ENCODE assay signal across 36 cellular contexts in the genomic region with DNA sequence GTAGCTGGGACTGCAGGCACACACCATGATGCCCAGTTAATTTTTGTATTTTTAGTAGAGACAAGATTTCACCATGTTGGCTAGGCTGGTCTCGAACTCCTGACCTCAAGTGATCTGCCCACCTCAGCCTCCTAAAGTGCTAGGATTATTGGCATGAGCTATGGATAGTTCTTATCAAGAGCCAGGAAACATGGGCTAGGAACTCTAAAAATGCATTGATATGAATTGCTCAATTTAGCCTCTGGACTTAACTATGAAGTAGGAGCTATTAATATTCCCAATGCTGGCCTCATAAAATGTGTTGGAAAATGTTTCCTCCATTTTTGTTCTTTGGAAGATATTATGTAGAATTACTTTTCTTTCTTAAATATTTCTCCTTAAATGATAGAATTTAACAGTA.
"Had no signal": no experiment of that assay in that cellular context is flagged by ENCODE, and none has a peak within 500 bp of the region (broad histone marks: within the 10 kb centered on the region; RNA-seq: fewer than 3 reads in every experiment).

No MANE protein-coding gene starts in this region.

- H3K27me3 Mint-ChIP-seq: activated CD4-positive, alpha-beta memory T cell treated with anti-CD3 and anti-CD28 coated beads, Interleukin-2, amount 10 ng/mL, durations not matched to agents 7 days and 5 days; activated CD4-positive, alpha-beta T cell treated with anti-CD3 and anti-CD28 coated beads for 36 hours; activated CD8-positive, alpha-beta memory T cell treated with anti-CD3 and anti-CD28 coated beads, Interleukin-2, amount 10 ng/mL, durations not matched to agents 7 days and 5 days; activated naive CD4-positive, alpha-beta T cell treated with anti-CD3 and anti-CD28 coated beads, Interleukin-2, amount 10 ng/mL, durations not matched to agents 7 days and 5 days; activated naive CD4-positive, alpha-beta T cell treated with anti-CD3 and anti-CD28 coated beads, Interleukin-2, amount 50 U/mL, for 24 hours; activated naive CD8-positive, alpha-beta T cell treated with anti-CD3 and anti-CD28 coated beads, Interleukin-2, amount 10 ng/mL, durations not matched to agents 7 days and 5 days; activated T-cell treated with anti-CD3 and anti-CD28 coated beads, Interleukin-2, amount 50 U/mL, for 24 hours; central memory CD8-positive, alpha-beta T cell had no signal

- H3K4me1 Mint-ChIP-seq: activated CD4-positive, alpha-beta memory T cell treated with anti-CD3 and anti-CD28 coated beads, Interleukin-2, amount 10 ng/mL, durations not matched to agents 7 days and 5 days; activated CD4-positive, alpha-beta T cell treated with anti-CD3 and anti-CD28 coated beads for 36 hours; activated CD8-positive, alpha-beta memory T cell treated with anti-CD3 and anti-CD28 coated beads, Interleukin-2, amount 10 ng/mL, durations not matched to agents 7 days and 5 days; activated naive CD4-positive, alpha-beta T cell treated with anti-CD3 and anti-CD28 coated beads, Interleukin-2, amount 10 ng/mL, durations not matched to agents 7 days and 5 days; activated naive CD4-positive, alpha-beta T cell treated with anti-CD3 and anti-CD28 coated beads, Interleukin-2, amount 50 U/mL, for 24 hours; activated naive CD8-positive, alpha-beta T cell treated with anti-CD3 and anti-CD28 coated beads, Interleukin-2, amount 10 ng/mL, durations not matched to agents 7 days and 5 days; activated naive CD8-positive, alpha-beta T cell treated with anti-CD3 and anti-CD28 coated beads, Interleukin-2, amount 50 U/mL, for 24 hours; central memory CD8-positive, alpha-beta T cell had no signal

- ATAC-seq: activated CD4-positive, alpha-beta T cell treated with anti-CD3 and anti-CD28 coated beads for 36 hours; activated CD4-positive, CD25-positive, alpha-beta regulatory T cell treated with anti-CD3 and anti-CD28 coated beads, Interleukin-2, amount 50 U/mL, for 24 hours; activated CD8-positive, alpha-beta memory T cell treated with anti-CD3 and anti-CD28 coated beads, Interleukin-2, amount 10 ng/mL, durations not matched to agents 7 days and 5 days; activated CD8-positive, alpha-beta T cell treated with anti-CD3 and anti-CD28 coated beads, Interleukin-2, amount 10 ng/mL, durations not matched to agents 7 days and 5 days; activated naive CD8-positive, alpha-beta T cell treated with anti-CD3 and anti-CD28 coated beads, Interleukin-2, amount 50 U/mL, for 24 hours had no signal

- H3K4me3 Mint-ChIP-seq: activated CD4-positive, alpha-beta memory T cell treated with anti-CD3 and anti-CD28 coated beads, Interleukin-2, amount 10 ng/mL, durations not matched to agents 7 days and 5 days; activated CD4-positive, alpha-beta T cell treated with anti-CD3 and anti-CD28 coated beads for 36 hours; activated CD8-positive, alpha-beta memory T cell treated with anti-CD3 and anti-CD28 coated beads, Interleukin-2, amount 10 ng/mL, durations not matched to agents 7 days and 5 days; activated CD8-positive, alpha-beta T cell treated with anti-CD3 and anti-CD28 coated beads, Interleukin-2, amount 10 ng/mL, durations not matched to agents 7 days and 5 days; activated naive CD4-positive, alpha-beta T cell treated with anti-CD3 and anti-CD28 coated beads, Interleukin-2, amount 10 ng/mL, durations not matched to agents 7 days and 5 days; activated naive CD4-positive, alpha-beta T cell treated with anti-CD3 and anti-CD28 coated beads, Interleukin-2, amount 50 U/mL, for 24 hours; activated naive CD8-positive, alpha-beta T cell; activated naive CD8-positive, alpha-beta T cell treated with anti-CD3 and anti-CD28 coated beads, Interleukin-2, amount 10 ng/mL, durations not matched to agents 7 days and 5 days; activated naive CD8-positive, alpha-beta T cell treated with anti-CD3 and anti-CD28 coated beads, Interleukin-2, amount 50 U/mL, for 24 hours; activated T-cell treated with anti-CD3 and anti-CD28 coated beads, Interleukin-2, amount 50 U/mL, for 24 hours; brain; central memory CD8-positive, alpha-beta T cell; T-helper 1 cell treated with Interleukin-12 subunit alpha and Interleukin-12 subunit beta and Interleukin-4 antibody, amounts not matched to agents 30 μg/mL and 1 μg/mL, for 36 hours; T-helper 2 cell treated with Interferon-gamma antibody and Interleukin-4, amounts not matched to agents 5 μg/mL and 100 μg/mL, for 36 hours had no signal

- H3K9me3 Mint-ChIP-seq: activated CD4-positive, alpha-beta memory T cell treated with anti-CD3 and anti-CD28 coated beads, Interleukin-2, amount 10 ng/mL, durations not matched to agents 7 days and 5 days; activated T-cell treated with anti-CD3 and anti-CD28 coated beads, Interleukin-2, amount 50 U/mL, for 24 hours; activated T-helper 2 cell treated with anti-CD3 and anti-CD28 coated beads, Interferon-gamma antibody, Interleukin-2, Interleukin-4, amounts not matched to agents 10 μg/mL and 5 μg/mL and 100 μg/mL, durations not matched to agents 14 hours and 24 hours and 36 hours; T-helper 1 cell treated with Interleukin-12 subunit alpha and Interleukin-12 subunit beta and Interleukin-4 antibody, amounts not matched to agents 30 μg/mL and 1 μg/mL, for 36 hours; T-helper 2 cell treated with Interferon-gamma antibody and Interleukin-4, amounts not matched to agents 5 μg/mL and 100 μg/mL, for 36 hours had no signal

- H3K4me3 ChIP-seq: ascending aorta, cardiac muscle cell had no signal

- DNase-seq: activated CD4-positive, alpha-beta memory T cell treated with anti-CD3 and anti-CD28 coated beads, Interleukin-2, amount 10 ng/mL, durations not matched to agents 7 days and 5 days; activated CD4-positive, alpha-beta T cell treated with anti-CD3 and anti-CD28 coated beads for 1 hour; activated CD4-positive, alpha-beta T cell treated with anti-CD3 and anti-CD28 coated beads for 36 hours; activated CD4-positive, alpha-beta T cell treated with anti-CD3 and anti-CD28 coated beads for 48 hours; activated CD4-positive, alpha-beta T cell treated with anti-CD3 and anti-CD28 coated beads, Interleukin-2, amount 50 U/mL, for 1 hour; activated CD4-positive, alpha-beta T cell treated with anti-CD3 and anti-CD28 coated beads, Interleukin-2, amount 50 U/mL, for 4 hours; activated CD4-positive, CD25-positive, alpha-beta regulatory T cell; activated CD8-positive, alpha-beta memory T cell treated with anti-CD3 and anti-CD28 coated beads for 24 hours; activated CD8-positive, alpha-beta memory T cell treated with anti-CD3 and anti-CD28 coated beads, Interleukin-2, amount 10 ng/mL, durations not matched to agents 7 days and 5 days; activated CD8-positive, alpha-beta memory T cell treated with anti-CD3 and anti-CD28 coated beads, Interleukin-2, amount 50 U/mL, for 48 hours; activated CD8-positive, alpha-beta T cell treated with anti-CD3 and anti-CD28 coated beads, Interleukin-2, amount 10 ng/mL, durations not matched to agents 7 days and 5 days; activated effector memory CD4-positive, alpha-beta T cell treated with Interleukin-2 at 50 U/mL for 16 hours; activated gamma-delta T cell; activated naive CD4-positive, alpha-beta T cell treated with anti-CD3 and anti-CD28 coated beads, Interleukin-2, amount 10 ng/mL, durations not matched to agents 7 days and 5 days; activated naive CD4-positive, alpha-beta T cell treated with Interleukin-2 at 50 U/mL for 16 hours; activated naive CD8-positive, alpha-beta T cell treated with anti-CD3 and anti-CD28 coated beads, Interleukin-2, amount 10 ng/mL, durations not matched to agents 7 days and 5 days; activated naive CD8-positive, alpha-beta T cell treated with anti-CD3 and anti-CD28 coated beads, Interleukin-2, amount 50 U/mL, for 24 hours; activated T-cell treated with anti-CD3 and anti-CD28 coated beads, Interleukin-2, amount 50 U/mL, for 24 hours; activated T-cell treated with anti-CD3 and anti-CD28 coated beads, Interleukin-2, amount 50 U/mL, for 48 hours; amygdala; anterior cingulate cortex; caudate nucleus; cerebellar nuclear complex; T-helper 1 cell; T-helper 2 cell; T-helper 9 cell had no signal

- H3K36me3 Mint-ChIP-seq: activated CD8-positive, alpha-beta memory T cell treated with anti-CD3 and anti-CD28 coated beads, Interleukin-2, amount 10 ng/mL, durations not matched to agents 7 days and 5 days; activated naive CD4-positive, alpha-beta T cell treated with anti-CD3 and anti-CD28 coated beads, Interleukin-2, amount 10 ng/mL, durations not matched to agents 7 days and 5 days; activated naive CD4-positive, alpha-beta T cell treated with anti-CD3 and anti-CD28 coated beads, Interleukin-2, amount 50 U/mL, for 24 hours; activated naive CD8-positive, alpha-beta T cell; activated naive CD8-positive, alpha-beta T cell treated with anti-CD3 and anti-CD28 coated beads, Interleukin-2, amount 10 ng/mL, durations not matched to agents 7 days and 5 days; brain had no signal

- H3K27ac Mint-ChIP-seq: activated CD4-positive, alpha-beta memory T cell treated with anti-CD3 and anti-CD28 coated beads, Interleukin-2, amount 10 ng/mL, durations not matched to agents 7 days and 5 days; activated CD4-positive, alpha-beta T cell treated with anti-CD3 and anti-CD28 coated beads for 36 hours; activated CD8-positive, alpha-beta memory T cell treated with anti-CD3 and anti-CD28 coated beads, Interleukin-2, amount 10 ng/mL, durations not matched to agents 7 days and 5 days; activated CD8-positive, alpha-beta T cell treated with anti-CD3 and anti-CD28 coated beads, Interleukin-2, amount 10 ng/mL, durations not matched to agents 7 days and 5 days; activated naive CD4-positive, alpha-beta T cell treated with anti-CD3 and anti-CD28 coated beads, Interleukin-2, amount 10 ng/mL, durations not matched to agents 7 days and 5 days; activated naive CD4-positive, alpha-beta T cell treated with anti-CD3 and anti-CD28 coated beads, Interleukin-2, amount 50 U/mL, for 24 hours; activated naive CD8-positive, alpha-beta T cell; activated naive CD8-positive, alpha-beta T cell treated with anti-CD3 and anti-CD28 coated beads, Interleukin-2, amount 10 ng/mL, durations not matched to agents 7 days and 5 days; activated naive CD8-positive, alpha-beta T cell treated with anti-CD3 and anti-CD28 coated beads, Interleukin-2, amount 50 U/mL, for 24 hours; activated T-cell treated with anti-CD3 and anti-CD28 coated beads, Interleukin-2, amount 50 U/mL, for 24 hours; activated T-helper 2 cell treated with anti-CD3 and anti-CD28 coated beads, Interferon-gamma antibody, Interleukin-2, Interleukin-4, amounts not matched to agents 10 μg/mL and 5 μg/mL and 100 μg/mL, durations not matched to agents 14 hours and 24 hours and 36 hours; brain; T-helper 1 cell treated with Interleukin-12 subunit alpha and Interleukin-12 subunit beta and Interleukin-4 antibody, amounts not matched to agents 30 μg/mL and 1 μg/mL, for 36 hours; T-helper 2 cell treated with Interferon-gamma antibody and Interleukin-4, amounts not matched to agents 5 μg/mL and 100 μg/mL, for 36 hours had no signal
